In genomic region chr19:10259162-10259905, GRCh38 we compare ENCODE assay signal across 8 cellular contexts. TPM values are rescaled to one million over a fixed set of nuclear protein-coding genes. Genes with fewer than 3 reads are reported as not detected.
A peak's percentile ranks its signal among the peaks of the same experiment; 100 is the strongest.
DNase-seq lines count a peak whose midpoint lies in the region; ATAC-seq, FAIRE-seq and TF ChIP-seq lines count a peak whose summit lies in the region.

No MANE protein-coding gene starts in this region.

- in situ Hi-C loops in ACHN (cut with HindIII; ENCODE audit: low pct_ligation_motif_present, low pct_unique_long_range_greater_than_20kb, low sequenced_read_pairs) = no loop called here
- in situ Hi-C loops in HepG2 (cut with HindIII; ENCODE audit: extremely low pct_ligation_motif_present, low pct_unique_long_range_greater_than_20kb) = no loop called here

- peak overlapping the region; percentile 53 for H3K4me3 Mint-ChIP-seq in activated CD4-positive, alpha-beta T cell treated with anti-CD3 and anti-CD28 coated beads for 36 hours

- intact Hi-C loops in activated CD4-positive, alpha-beta T cell treated with anti-CD3 and anti-CD28 coated beads for 36 hours (cut with DNase I, micrococcal nuclease) = loop anchor here (1.0 to 10.0 kb wide), 5 partner anchors 73 to 1115 kb away; partner anchors contain the start of genes TYK2 (in 2 of the 2), CDC37 (in 1 of the 2), RAVER1 (in 1 of the 2) and SWSAP1 (in 1 of the 2)
- intact Hi-C loops in HepG2 (cut with micrococcal nuclease; ENCODE audit: unreplicated experiment) = loop anchor here (1.0 kb wide), 1 partner anchor 130 kb away; no protein-coding TSS in a partner anchor

- peak; percentile 82 for TF ChIP-seq CTCF in HepG2 (CRISPR knock-in tag; IDR thresholded peaks at IDR 0.05)

- peak overlapping the region; percentile 90 for H3K27ac Mint-ChIP-seq in activated CD4-positive, alpha-beta T cell treated with anti-CD3 and anti-CD28 coated beads for 36 hours

- H3K9me3 Mint-ChIP-seq in activated CD4-positive, alpha-beta T cell treated with anti-CD3 and anti-CD28 coated beads for 36 hours (ENCODE audit: low read depth) = no peaks in the 10 kb centered on the region

- no peaks in the 10 kb centered on the region for H3K27me3 ChIP-seq in HepG2 (ENCODE audit: control insufficient read depth in 1 of 2, insufficient read depth in 2 of 2, low read length in 2 of 2)

- 64% methylated on average over 19 of the region's 32 CpGs for WGBS in HepG2 (ENCODE audit: low lambda C conversion rate)

- no peaks in the 10 kb centered on the region for H4K20me1 ChIP-seq in HepG2 (ENCODE audit: insufficient read depth, low read length)

- no peak for TF ChIP-seq POLR2A in HepG2 (IDR thresholded peaks at IDR 0.05; ENCODE audit: insufficient read depth in 1 of 2, low read depth in 2 of 2, low read length in 2 of 2)

- CTCF ChIA-PET in activated CD4-positive, alpha-beta T cell treated with anti-CD3 and anti-CD28 coated beads for 36 hours (lab: Charles Lee) = interaction anchor here (0.6 to 6.9 kb wide), 40 partner anchors 9 to 224 kb away, joined by 3 to 101 read pairs (median 4); partner anchors contain the start of genes ANGPTL6, CDC37, ICAM1 and ICAM4
- CTCF ChIA-PET in HepG2 (lab: Yijun Ruan, JAX; ENCODE audit: low intra/inter-chr PET ratio, low total read pairs) = interaction anchor here (1.3 to 3.6 kb wide), 2 partner anchors 130 to 132 kb away, joined by 13 to 24 read pairs; no protein-coding TSS in a partner anchor

- TF ChIP-seq EP300 in HepG2 (IDR thresholded peaks at IDR 0.05; ENCODE audit: low read depth in 2 of 2, low read length in 2 of 2) = no peak
- no peak for TF ChIP-seq EP300 in HepG2 (CRISPR knock-in tag; IDR thresholded peaks at IDR 0.05; ENCODE audit: borderline replicate concordance)

- BruUV-seq in HepG2 (replicated peaks; lab: Mats Ljungman, UMichigan) = no TSS peak

- H3K4me3 ChIP-seq in HepG2 (replicated peaks in 1 of 3; ENCODE audit: insufficient read depth in 1 of 3, low read depth in 2 of 3, low read length in 3 of 3) = no peak overlapping the region

- no peak overlapping the region for H3K9ac ChIP-seq in HepG2 (ENCODE audit: insufficient read depth, low read depth, low read length)

- FAIRE-seq in HepG2 (lab: Jason Lieb, UNC) = peak; percentile 77

- no peak overlapping the region for H2AFZ ChIP-seq in HepG2 (ENCODE audit: low read length)

- no peaks in the 10 kb centered on the region for H3K9me3 ChIP-seq in HepG2 (ENCODE audit: low read length)

- DNase-seq in ACHN (peak; percentile 83), H4 (ENCODE audit: low spot score) (peak; percentile 87), NCI-H510A (lab: John Stamatoyannopoulos, UW) (peak; percentile 80), HepG2 (ENCODE audit: low spot score) (peak; percentile 88)
- peak; percentile 99 for DNase-seq in activated CD4-positive, alpha-beta T cell treated with anti-CD3 and anti-CD28 coated beads for 36 hours
- DNase-seq in stimulated activated CD4-positive, alpha-beta T cell treated with anti-CD3 and anti-CD28 coated beads, TNF-alpha, amount 100 ng/mL, for 1 hour (ENCODE audit: low read depth in 3 of 3, low spot score in 1 of 3) = peak; percentile 66 to 81 (median 72)

- peaks cover 48% of the 10 kb centered on the region for H3K36me3 Mint-ChIP-seq in activated CD4-positive, alpha-beta T cell treated with anti-CD3 and anti-CD28 coated beads for 36 hours (ENCODE audit: low read depth)

- H3K79me2 ChIP-seq in HepG2 (ENCODE audit: insufficient read depth, low read length) = no peaks in the 10 kb centered on the region

- H3K27ac ChIP-seq in cingulate gyrus (ENCODE audit: low read depth, low read length) (peak overlapping the region; percentile 14), HepG2 (ENCODE audit: extremely low read length, insufficient read depth, low read length) (no peak overlapping the region)

- peak; percentile 63 for TF ChIP-seq RAD21 in HepG2 (CRISPR knock-in tag; IDR thresholded peaks at IDR 0.05)

- peaks cover 51% of the 10 kb centered on the region for H3K4me1 ChIP-seq in HepG2 (ENCODE audit: insufficient read depth, low read length)

- no peak overlapping the region for H3K4me2 ChIP-seq in HepG2 (ENCODE audit: low read depth, low read length)

- peaks cover 12 to 33% of the 10 kb centered on the region in 2 experiments for H3K36me3 ChIP-seq in HepG2 (replicated peaks in 1 of 2; ENCODE audit: control insufficient read depth in 1 of 2, insufficient read depth in 2 of 2, low read length in 2 of 2)

- POLR2A ChIA-PET in activated CD4-positive, alpha-beta T cell treated with anti-CD3 and anti-CD28 coated beads for 36 hours (lab: Charles Lee) = interaction anchor here (0.5 to 3.8 kb wide), 8 partner anchors 8 to 149 kb away, joined by 3 to 53 read pairs (median 5); partner anchors contain the start of genes ICAM1 and ICAM5
- POLR2A ChIA-PET in HepG2 (lab: Yijun Ruan, JAX) = interaction anchor here (0.6 to 5.4 kb wide), 13 partner anchors 11 to 144 kb away, joined by 3 to 71 read pairs (median 4); partner anchors contain the start of genes CDC37, ICAM1, ICAM5 and TYK2

- ATAC-seq in activated CD4-positive, alpha-beta T cell treated with anti-CD3 and anti-CD28 coated beads for 36 hours = peak; percentile 73
- ATAC-seq in HepG2 (peak; percentile 71), GM21367 (IDR thresholded peaks at IDR 0.05; ENCODE audit: unreplicated experiment) (no peak)

- H3K4me1 Mint-ChIP-seq in activated CD4-positive, alpha-beta T cell treated with anti-CD3 and anti-CD28 coated beads for 36 hours = peaks cover 26% of the 10 kb centered on the region

- H3K27me3 Mint-ChIP-seq in activated CD4-positive, alpha-beta T cell treated with anti-CD3 and anti-CD28 coated beads for 36 hours = no peaks in the 10 kb centered on the region

RNA-seq across cellular contexts. Expression of gene MRPL4, which starts 7.3 kb away (rescaled TPM):
- total RNA-seq in H4 (2014; rRNA removed; shearing (Covaris generic)) = 54.6 and 59.5 TPM in 2 replicates
- 100 to 1,000 TPM; 130 to 140 TPM for total RNA-seq in activated CD4-positive, alpha-beta T cell treated with anti-CD3 and anti-CD28 coated beads for 36 hours
- 36.7 and 40.6 TPM in 2 replicates for total RNA-seq in HepG2 (2016; rRNA removed; fragmentation: Illumina TruSeq; extraction: Trizol)
- total RNA-seq in HepG2 (2016; cell fraction: cytosol; rRNA removed; fragmentation: Illumina TruSeq; extraction: Trizol; ENCODE audit: low read depth) = 27.9 and 28.7 TPM in 2 replicates
- 31.8 and 42.1 TPM in 2 replicates for total RNA-seq in HepG2 (2016; cell fraction: insoluble cytoplasmic fraction; rRNA removed; fragmentation: Illumina TruSeq; extraction: Trizol)
- 31.0 and 33.7 TPM in 2 replicates for total RNA-seq in HepG2 (2016; cell fraction: membrane; rRNA removed; fragmentation: Illumina TruSeq; extraction: Trizol)
- total RNA-seq in HepG2 (2016; cell fraction: nucleus; rRNA removed; fragmentation: Illumina TruSeq; extraction: Trizol) = 19.4 and 26.7 TPM in 2 replicates
- polyA plus RNA-seq in HepG2 (2011; rRNA removed) = 42.5 and 45.4 TPM in 2 replicates
- 43.4 and 60.6 TPM in 2 replicates for polyA plus RNA-seq in HepG2 (2011; cell fraction: cytosol; rRNA removed)
- 90.6 and 101 TPM in 2 replicates for polyA plus RNA-seq in HepG2 (2011; cell fraction: nucleus; rRNA removed)
- 32.0 and 46.2 TPM in 2 replicates for polyA plus RNA-seq in HepG2 (2012)
- polyA plus RNA-seq in HepG2 (2016; cell fraction: cytosol; fragmentation: Illumina TruSeq; extraction: Trizol; ENCODE audit: low read depth) = 69.8 and 81.5 TPM in 2 replicates
- polyA plus RNA-seq in HepG2 (2016; cell fraction: insoluble cytoplasmic fraction; fragmentation: Illumina TruSeq; extraction: Trizol; ENCODE audit: low read depth) = 76.0 and 88.0 TPM in 2 replicates
- polyA plus RNA-seq in HepG2 (2016; cell fraction: membrane; fragmentation: Illumina TruSeq; extraction: Trizol; ENCODE audit: low read depth) = 72.3 and 74.6 TPM in 2 replicates
- polyA plus RNA-seq in HepG2 (2016; cell fraction: nucleus; fragmentation: Illumina TruSeq; extraction: Trizol; ENCODE audit: insufficient read depth, low read depth) = 80.4 and 81.9 TPM in 2 replicates
- polyA minus RNA-seq in HepG2 (2011; rRNA and poly(A)+ RNA removed; ENCODE audit: low replicate concordance) = 34.7 and 41.5 TPM in 2 replicates
- 14.2 and 20.8 TPM in 2 replicates for polyA minus RNA-seq in HepG2 (2011; cell fraction: cytosol; rRNA and poly(A)+ RNA removed)
- 15.0 and 15.5 TPM in 2 replicates for polyA minus RNA-seq in HepG2 (2011; cell fraction: nucleus; rRNA and poly(A)+ RNA removed)

RNA-seq across cellular contexts. Expression of gene ICAM1, which starts 11.6 kb away (rescaled TPM):
- 0.06 and 0.12 TPM in 2 replicates for total RNA-seq in H4 (2014; rRNA removed; shearing (Covaris generic))
- total RNA-seq in activated CD4-positive, alpha-beta T cell treated with anti-CD3 and anti-CD28 coated beads for 36 hours = 10 to 100 TPM; 27.9 to 30.9 TPM
- total RNA-seq in HepG2 (2016; rRNA removed; fragmentation: Illumina TruSeq; extraction: Trizol) = 12.8 and 37.9 TPM in 2 replicates
- 2.8 and 3.4 TPM in 2 replicates for total RNA-seq in HepG2 (2016; cell fraction: cytosol; rRNA removed; fragmentation: Illumina TruSeq; extraction: Trizol; ENCODE audit: low read depth)
- total RNA-seq in HepG2 (2016; cell fraction: insoluble cytoplasmic fraction; rRNA removed; fragmentation: Illumina TruSeq; extraction: Trizol) = 11.2 and 38.7 TPM in 2 replicates
- 6.9 and 8.2 TPM in 2 replicates for total RNA-seq in HepG2 (2016; cell fraction: membrane; rRNA removed; fragmentation: Illumina TruSeq; extraction: Trizol)
- 36.6 and 43.7 TPM in 2 replicates for total RNA-seq in HepG2 (2016; cell fraction: nucleus; rRNA removed; fragmentation: Illumina TruSeq; extraction: Trizol)
- polyA plus RNA-seq in HepG2 (2011; rRNA removed) = 98.4 and 153 TPM in 2 replicates
- 88.6 and 125 TPM in 2 replicates for polyA plus RNA-seq in HepG2 (2011; cell fraction: cytosol; rRNA removed)
- 70.4 and 93.5 TPM in 2 replicates for polyA plus RNA-seq in HepG2 (2011; cell fraction: nucleus; rRNA removed)
- 31.4 and 71.9 TPM in 2 replicates for polyA plus RNA-seq in HepG2 (2012)
- polyA plus RNA-seq in HepG2 (2016; cell fraction: cytosol; fragmentation: Illumina TruSeq; extraction: Trizol; ENCODE audit: low read depth) = 2.4 and 2.5 TPM in 2 replicates
- polyA plus RNA-seq in HepG2 (2016; cell fraction: insoluble cytoplasmic fraction; fragmentation: Illumina TruSeq; extraction: Trizol; ENCODE audit: low read depth) = 12.7 and 15.7 TPM in 2 replicates
- polyA plus RNA-seq in HepG2 (2016; cell fraction: membrane; fragmentation: Illumina TruSeq; extraction: Trizol; ENCODE audit: low read depth) = 4.6 and 5.2 TPM in 2 replicates
- polyA plus RNA-seq in HepG2 (2016; cell fraction: nucleus; fragmentation: Illumina TruSeq; extraction: Trizol; ENCODE audit: insufficient read depth, low read depth) = 75.8 and 77.2 TPM in 2 replicates
- 19.2 and 165 TPM in 2 replicates for polyA minus RNA-seq in HepG2 (2011; rRNA and poly(A)+ RNA removed; ENCODE audit: low replicate concordance)
- 97.0 and 140 TPM in 2 replicates for polyA minus RNA-seq in HepG2 (2011; cell fraction: cytosol; rRNA and poly(A)+ RNA removed)
- 31.8 and 54.1 TPM in 2 replicates for polyA minus RNA-seq in HepG2 (2011; cell fraction: nucleus; rRNA and poly(A)+ RNA removed)

RNA-seq across cellular contexts. Expression of gene ICAM4, which starts 27.4 kb away (rescaled TPM):
- total RNA-seq in H4 (2014; rRNA removed; shearing (Covaris generic)) = 0.15 TPM in 1 of 2 replicates, not detected in the other
- total RNA-seq in activated CD4-positive, alpha-beta T cell treated with anti-CD3 and anti-CD28 coated beads for 36 hours = under 1 TPM; 0.23 to 0.46 TPM
- total RNA-seq in HepG2 (2016; rRNA removed; fragmentation: Illumina TruSeq; extraction: Trizol) = 1.5 and 2.9 TPM in 2 replicates
- total RNA-seq in HepG2 (2016; cell fraction: cytosol; rRNA removed; fragmentation: Illumina TruSeq; extraction: Trizol; ENCODE audit: low read depth) = 1.1 and 1.9 TPM in 2 replicates
- total RNA-seq in HepG2 (2016; cell fraction: insoluble cytoplasmic fraction; rRNA removed; fragmentation: Illumina TruSeq; extraction: Trizol) = 1.0 and 3.0 TPM in 2 replicates
- total RNA-seq in HepG2 (2016; cell fraction: membrane; rRNA removed; fragmentation: Illumina TruSeq; extraction: Trizol) = 1.7 and 2.0 TPM in 2 replicates
- total RNA-seq in HepG2 (2016; cell fraction: nucleus; rRNA removed; fragmentation: Illumina TruSeq; extraction: Trizol) = 1.6 and 2.6 TPM in 2 replicates
- polyA plus RNA-seq in HepG2 (2011; rRNA removed) = 3.1 and 4.0 TPM in 2 replicates
- polyA plus RNA-seq in HepG2 (2011; cell fraction: cytosol; rRNA removed) = 3.1 and 6.6 TPM in 2 replicates
- 2.1 and 3.1 TPM in 2 replicates for polyA plus RNA-seq in HepG2 (2011; cell fraction: nucleus; rRNA removed)
- polyA plus RNA-seq in HepG2 (2012) = 2.3 and 2.5 TPM in 2 replicates
- 1.4 and 1.9 TPM in 2 replicates for polyA plus RNA-seq in HepG2 (2016; cell fraction: cytosol; fragmentation: Illumina TruSeq; extraction: Trizol; ENCODE audit: low read depth)
- 1.4 and 1.6 TPM in 2 replicates for polyA plus RNA-seq in HepG2 (2016; cell fraction: insoluble cytoplasmic fraction; fragmentation: Illumina TruSeq; extraction: Trizol; ENCODE audit: low read depth)
- 1.5 and 1.8 TPM in 2 replicates for polyA plus RNA-seq in HepG2 (2016; cell fraction: membrane; fragmentation: Illumina TruSeq; extraction: Trizol; ENCODE audit: low read depth)
- polyA plus RNA-seq in HepG2 (2016; cell fraction: nucleus; fragmentation: Illumina TruSeq; extraction: Trizol; ENCODE audit: insufficient read depth, low read depth) = 3.3 and 3.9 TPM in 2 replicates
- polyA minus RNA-seq in HepG2 (2011; rRNA and poly(A)+ RNA removed; ENCODE audit: low replicate concordance) = 0.09 and 3.3 TPM in 2 replicates
- polyA minus RNA-seq in HepG2 (2011; cell fraction: cytosol; rRNA and poly(A)+ RNA removed) = 1.6 and 2.0 TPM in 2 replicates
- 1.7 and 2.4 TPM in 2 replicates for polyA minus RNA-seq in HepG2 (2011; cell fraction: nucleus; rRNA and poly(A)+ RNA removed)

RNA-seq across cellular contexts. Expression of gene S1PR2, which starts 28.2 kb away (rescaled TPM):
- 1.7 and 3.0 TPM in 2 replicates for total RNA-seq in H4 (2014; rRNA removed; shearing (Covaris generic))
- 1 to 10 TPM; 8.1 to 9.0 TPM for total RNA-seq in activated CD4-positive, alpha-beta T cell treated with anti-CD3 and anti-CD28 coated beads for 36 hours
- 0.93 and 1.3 TPM in 2 replicates for total RNA-seq in HepG2 (2016; rRNA removed; fragmentation: Illumina TruSeq; extraction: Trizol)
- total RNA-seq in HepG2 (2016; cell fraction: cytosol; rRNA removed; fragmentation: Illumina TruSeq; extraction: Trizol; ENCODE audit: low read depth) = 0.26 and 0.51 TPM in 2 replicates
- 0.77 and 1.4 TPM in 2 replicates for total RNA-seq in HepG2 (2016; cell fraction: insoluble cytoplasmic fraction; rRNA removed; fragmentation: Illumina TruSeq; extraction: Trizol)
- total RNA-seq in HepG2 (2016; cell fraction: membrane; rRNA removed; fragmentation: Illumina TruSeq; extraction: Trizol) = 1.2 and 1.4 TPM in 2 replicates
- 0.66 and 1.0 TPM in 2 replicates for total RNA-seq in HepG2 (2016; cell fraction: nucleus; rRNA removed; fragmentation: Illumina TruSeq; extraction: Trizol)
- 0.91 and 1.2 TPM in 2 replicates for polyA plus RNA-seq in HepG2 (2011; rRNA removed)
- polyA plus RNA-seq in HepG2 (2011; cell fraction: cytosol; rRNA removed) = 1.1 and 1.2 TPM in 2 replicates
- 0.51 and 0.69 TPM in 2 replicates for polyA plus RNA-seq in HepG2 (2011; cell fraction: nucleus; rRNA removed)
- 0.59 and 0.71 TPM in 2 replicates for polyA plus RNA-seq in HepG2 (2012)
- 0.19 and 0.20 TPM in 2 replicates for polyA plus RNA-seq in HepG2 (2016; cell fraction: cytosol; fragmentation: Illumina TruSeq; extraction: Trizol; ENCODE audit: low read depth)
- polyA plus RNA-seq in HepG2 (2016; cell fraction: insoluble cytoplasmic fraction; fragmentation: Illumina TruSeq; extraction: Trizol; ENCODE audit: low read depth) = 0.53 and 0.66 TPM in 2 replicates
- 0.55 and 0.86 TPM in 2 replicates for polyA plus RNA-seq in HepG2 (2016; cell fraction: membrane; fragmentation: Illumina TruSeq; extraction: Trizol; ENCODE audit: low read depth)
- 1.1 and 1.4 TPM in 2 replicates for polyA plus RNA-seq in HepG2 (2016; cell fraction: nucleus; fragmentation: Illumina TruSeq; extraction: Trizol; ENCODE audit: insufficient read depth, low read depth)
- 10.2 and 10.5 TPM in 2 replicates for polyA minus RNA-seq in HepG2 (2011; rRNA and poly(A)+ RNA removed; ENCODE audit: low replicate concordance)
- 2.3 and 2.4 TPM in 2 replicates for polyA minus RNA-seq in HepG2 (2011; cell fraction: cytosol; rRNA and poly(A)+ RNA removed)
- 0.77 and 0.99 TPM in 2 replicates for polyA minus RNA-seq in HepG2 (2011; cell fraction: nucleus; rRNA and poly(A)+ RNA removed)

RNA-seq across cellular contexts. Expression of gene ICAM5, which starts 30.4 kb away (rescaled TPM):
- 0.87 and 1.5 TPM in 2 replicates for total RNA-seq in H4 (2014; rRNA removed; shearing (Covaris generic))
- total RNA-seq in activated CD4-positive, alpha-beta T cell treated with anti-CD3 and anti-CD28 coated beads for 36 hours = 1 to 10 TPM; 1.9 TPM
- 0.46 TPM in 1 of 2 replicates, not detected in the other for total RNA-seq in HepG2 (2016; rRNA removed; fragmentation: Illumina TruSeq; extraction: Trizol)
- 0.26 TPM in 1 of 2 replicates, not detected in the other for total RNA-seq in HepG2 (2016; cell fraction: cytosol; rRNA removed; fragmentation: Illumina TruSeq; extraction: Trizol; ENCODE audit: low read depth)
- 0.22 and 0.35 TPM in 2 replicates for total RNA-seq in HepG2 (2016; cell fraction: insoluble cytoplasmic fraction; rRNA removed; fragmentation: Illumina TruSeq; extraction: Trizol)
- 0.09 TPM in 1 of 2 replicates, not detected in the other for total RNA-seq in HepG2 (2016; cell fraction: membrane; rRNA removed; fragmentation: Illumina TruSeq; extraction: Trizol)
- 0.44 and 0.56 TPM in 2 replicates for total RNA-seq in HepG2 (2016; cell fraction: nucleus; rRNA removed; fragmentation: Illumina TruSeq; extraction: Trizol)
- polyA plus RNA-seq in HepG2 (2011; rRNA removed) = 1.6 and 1.9 TPM in 2 replicates
- 0.49 and 1.0 TPM in 2 replicates for polyA plus RNA-seq in HepG2 (2011; cell fraction: cytosol; rRNA removed)
- polyA plus RNA-seq in HepG2 (2011; cell fraction: nucleus; rRNA removed) = 29.1 and 52.4 TPM in 2 replicates
- 1.6 and 1.8 TPM in 2 replicates for polyA plus RNA-seq in HepG2 (2012)
- not detected in 2 replicates for polyA plus RNA-seq in HepG2 (2016; cell fraction: cytosol; fragmentation: Illumina TruSeq; extraction: Trizol; ENCODE audit: low read depth)
- 0.11 TPM in 1 of 2 replicates, not detected in the other for polyA plus RNA-seq in HepG2 (2016; cell fraction: insoluble cytoplasmic fraction; fragmentation: Illumina TruSeq; extraction: Trizol; ENCODE audit: low read depth)
- polyA plus RNA-seq in HepG2 (2016; cell fraction: membrane; fragmentation: Illumina TruSeq; extraction: Trizol; ENCODE audit: low read depth) = not detected in 2 replicates
- polyA plus RNA-seq in HepG2 (2016; cell fraction: nucleus; fragmentation: Illumina TruSeq; extraction: Trizol; ENCODE audit: insufficient read depth, low read depth) = 1.4 and 2.3 TPM in 2 replicates
- polyA minus RNA-seq in HepG2 (2011; rRNA and poly(A)+ RNA removed; ENCODE audit: low replicate concordance) = 1.5 and 4.0 TPM in 2 replicates
- polyA minus RNA-seq in HepG2 (2011; cell fraction: cytosol; rRNA and poly(A)+ RNA removed) = 0.49 and 0.97 TPM in 2 replicates
- 1.7 and 3.1 TPM in 2 replicates for polyA minus RNA-seq in HepG2 (2011; cell fraction: nucleus; rRNA and poly(A)+ RNA removed)
